In the genomic region with DNA sequence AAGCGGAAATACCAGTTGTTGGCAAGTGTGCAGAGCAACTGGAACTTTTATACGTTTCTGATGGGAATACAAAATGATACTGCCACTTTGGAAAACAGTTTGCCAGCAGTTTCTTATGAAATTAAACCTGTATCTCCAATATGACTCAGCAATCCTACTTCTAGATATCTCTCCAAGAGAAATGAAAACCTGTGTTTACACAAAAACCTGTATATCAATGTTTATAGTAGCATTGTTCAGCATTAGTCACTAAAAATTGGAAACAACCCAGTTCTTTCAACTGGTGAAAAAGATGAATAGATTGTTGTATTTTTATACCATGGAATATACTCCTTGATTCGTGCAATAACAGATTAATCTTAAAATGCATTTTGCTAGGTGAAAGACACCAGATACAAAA, we compare ENCODE assay signal across 21 cellular contexts. TPM values are rescaled to one million over a fixed set of nuclear protein-coding genes. Genes with fewer than 3 reads are reported as not detected.
DNase-seq lines count a peak whose midpoint lies in the region; ATAC-seq and TF ChIP-seq lines count a peak whose summit lies in the region.
"Had no signal": no experiment of that assay in that cellular context is flagged by ENCODE, and none has a peak within 500 bp of the region (broad histone marks: within the 10 kb centered on the region; RNA-seq: fewer than 3 reads in every experiment).

No MANE protein-coding gene starts in this region.

- DNase-seq in EH (ENCODE audit: low read depth) (peak; percentile 13), NCI-H460 (ENCODE audit: extremely low read depth, low read depth) (peak; percentile 13), choroid plexus epithelial cell (ENCODE audit: low read depth) (peak; percentile 52), left colon (no peak), iPS-NIHi11 (ENCODE audit: low spot score) (no peak), natural killer cell (no peak)
- DNase-seq: activated CD4-positive, alpha-beta T cell treated with anti-CD3 and anti-CD28 coated beads for 4 hours; activated naive CD8-positive, alpha-beta T cell treated with anti-CD3 and anti-CD28 coated beads, Interleukin-2, amount 10 ng/mL, durations not matched to agents 7 days and 5 days; activated T-cell treated with anti-CD3 and anti-CD28 coated beads for 4 hours; cortex of kidney; DND-41; NCI-H187 treated with DMSO at 0.1 percent for 48 hours; NCI-H774; Right ventricle myocardium superior; stomach had no signal

- H3K9me3 Mint-ChIP-seq in natural killer cell: no peaks in the 10 kb centered on the region
- H3K9me3 Mint-ChIP-seq: activated naive CD8-positive, alpha-beta T cell treated with anti-CD3 and anti-CD28 coated beads, Interleukin-2, amount 10 ng/mL, durations not matched to agents 7 days and 5 days; T-helper 2 cell treated with Interferon-gamma antibody and Interleukin-4, amounts not matched to agents 5 μg/mL and 100 μg/mL, for 36 hours had no signal

- no peaks in the 10 kb centered on the region for H3K27me3 Mint-ChIP-seq in natural killer cell (ENCODE audit: low read depth in 2 of 2)
- H3K27me3 Mint-ChIP-seq: activated naive CD8-positive, alpha-beta T cell treated with anti-CD3 and anti-CD28 coated beads, Interleukin-2, amount 10 ng/mL, durations not matched to agents 7 days and 5 days had no signal

- no peaks in the 10 kb centered on the region for H3K36me3 Mint-ChIP-seq in natural killer cell

- no peak overlapping the region for H3K4me3 ChIP-seq in choroid plexus epithelial cell (ENCODE audit: low read depth, low read length)
- H3K4me3 ChIP-seq: BLaER1, smooth muscle cell, stomach had no signal

- H3K4me1 Mint-ChIP-seq in natural killer cell: peaks cover 3 to 5% of the 10 kb centered on the region in 2 donors
- H3K4me1 Mint-ChIP-seq: activated naive CD8-positive, alpha-beta T cell treated with anti-CD3 and anti-CD28 coated beads, Interleukin-2, amount 10 ng/mL, durations not matched to agents 7 days and 5 days had no signal

- ATAC-seq in left colon (peak; percentile 58), GM21723 (IDR thresholded peaks at IDR 0.05; ENCODE audit: unreplicated experiment) (no peak), natural killer cell (no peak), GM21576 (IDR thresholded peaks at IDR 0.05; ENCODE audit: unreplicated experiment) (no peak)

- TF ChIP-seq CTCF in choroid plexus epithelial cell (conservative IDR thresholded peaks at IDR 0.05; ENCODE audit: low read depth, low read length): no peak
- TF ChIP-seq CTCF in natural killer cell (IDR thresholded peaks at IDR 0.05): no peak

- intact Hi-C loops in left colon (cut with DNase I, micrococcal nuclease): no loop called here
- intact Hi-C loops in natural killer cell (cut with micrococcal nuclease): no loop called here

- H3K27ac Mint-ChIP-seq in natural killer cell: no peak overlapping the region
- H3K27ac Mint-ChIP-seq: activated naive CD8-positive, alpha-beta T cell treated with anti-CD3 and anti-CD28 coated beads, Interleukin-2, amount 10 ng/mL, durations not matched to agents 7 days and 5 days; T-helper 2 cell treated with Interferon-gamma antibody and Interleukin-4, amounts not matched to agents 5 μg/mL and 100 μg/mL, for 36 hours had no signal

- no peak overlapping the region for H3K4me3 Mint-ChIP-seq in natural killer cell
- H3K4me3 Mint-ChIP-seq: activated naive CD8-positive, alpha-beta T cell treated with anti-CD3 and anti-CD28 coated beads, Interleukin-2, amount 10 ng/mL, durations not matched to agents 7 days and 5 days; T-helper 2 cell treated with Interferon-gamma antibody and Interleukin-4, amounts not matched to agents 5 μg/mL and 100 μg/mL, for 36 hours had no signal

RNA-seq across cellular contexts. Expression of a gene that starts 26.8 kb away (rescaled TPM):
- 9.4 and 9.6 TPM in 2 replicates for total RNA-seq in NCI-H460 (2014; rRNA removed; shearing (Covaris generic))
- 3.2 and 4.4 TPM in 2 replicates for polyA plus RNA-seq in NCI-H460 (2014; cell fraction: nucleus; rRNA removed)
- total RNA-seq in left colon (10 to 100 TPM in 1 of 2 donors, 1 to 10 TPM in 1; 9.9 to 10.1 TPM), natural killer cell (10 to 100 TPM; 18.8 to 24.3 (median 21.5) TPM)

RNA-seq across cellular contexts. Expression of a gene that starts 32.1 kb away (rescaled TPM):
- total RNA-seq in NCI-H460 (2014; rRNA removed; shearing (Covaris generic)): 0.22 TPM in 1 of 2 replicates, not detected in the other
- not detected in 2 replicates for polyA plus RNA-seq in NCI-H460 (2014; cell fraction: nucleus; rRNA removed)
- total RNA-seq in left colon (not detected), natural killer cell (not detected)
- total RNA-seq: activated naive CD8-positive, alpha-beta T cell treated with anti-CD3 and anti-CD28 coated beads, Interleukin-2, amount 10 ng/mL, durations not matched to agents 7 days and 5 days; osteoblast; Right ventricle myocardium superior; smooth muscle cell; stomach had no signal
- polyA plus RNA-seq: smooth muscle cell, stomach had no signal

RNA-seq across cellular contexts. Expression of a gene that starts 38.0 kb away (rescaled TPM):
- 562 and 680 TPM in 2 replicates for total RNA-seq in NCI-H460 (2014; rRNA removed; shearing (Covaris generic))
- 589 and 807 TPM in 2 replicates for polyA plus RNA-seq in NCI-H460 (2014; cell fraction: nucleus; rRNA removed)
- total RNA-seq in left colon: 100 to 1,000 TPM; 450 to 539 TPM
- 100 to 1,000 TPM; 133 to 168 (median 136) TPM for total RNA-seq in natural killer cell

RNA-seq across cellular contexts. Expression of a gene that starts 42.1 kb away (rescaled TPM):
- 90.5 and 95.0 TPM in 2 replicates for total RNA-seq in NCI-H460 (2014; rRNA removed; shearing (Covaris generic))
- polyA plus RNA-seq in NCI-H460 (2014; cell fraction: nucleus; rRNA removed): 28.1 and 33.1 TPM in 2 replicates
- total RNA-seq in left colon: 10 to 100 TPM; 40.9 to 50.4 TPM
- total RNA-seq in natural killer cell: 10 to 100 TPM; 46.7 to 59.5 (median 51.8) TPM

Comparison
In these comparisons a context has a peak if more than half of its experiments do, and no peak if none do; other contexts are left out.
1. DNase-seq: peak in EH (single experiment), NCI-H460 (single experiment) and choroid plexus epithelial cell (single experiment); none in left colon (0 of 2), iPS-NIHi11 (single experiment) and natural killer cell (single experiment).